ENCODE assay signal across 1 cellular context in the genomic region with DNA sequence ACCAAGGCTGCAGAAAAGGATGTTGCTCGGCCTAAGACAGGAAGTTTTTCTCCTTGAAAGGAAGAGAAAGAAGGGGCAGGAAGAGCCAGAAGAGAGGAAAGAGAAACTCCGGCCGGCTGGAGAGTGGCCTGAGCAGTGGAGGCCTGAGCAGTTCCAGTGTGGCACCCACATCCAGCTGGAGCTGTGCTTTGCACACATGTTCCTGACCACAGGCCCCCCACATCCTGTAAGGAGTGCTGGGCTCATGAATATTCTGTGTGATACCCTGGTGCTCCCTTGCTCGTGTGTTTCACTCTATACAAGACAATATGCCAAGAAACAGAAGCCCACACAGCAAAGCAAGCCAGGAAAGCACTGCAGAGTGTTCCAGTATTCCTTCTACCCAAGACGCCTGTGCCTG.
TF ChIP-seq lines count a peak whose summit lies in the region.

No MANE protein-coding gene starts in this region.

TF ChIP-seq in endothelial cell of umbilical vein, 7 proteins besides CTCF, POLR2A, EP300 and RAD21:
- no peak for TF ChIP-seq FOS (IDR thresholded peaks at IDR 0.05; ENCODE audit: borderline replicate concordance, insufficient read depth, low read length)
- no peak for TF ChIP-seq MYC (IDR thresholded peaks at IDR 0.05; ENCODE audit: low read depth, low read length)
- no peak for TF ChIP-seq GATA2 (IDR thresholded peaks at IDR 0.05; ENCODE audit: insufficient read depth, insufficient read length, low read depth, low read length)
- TF ChIP-seq, protein P1, sequence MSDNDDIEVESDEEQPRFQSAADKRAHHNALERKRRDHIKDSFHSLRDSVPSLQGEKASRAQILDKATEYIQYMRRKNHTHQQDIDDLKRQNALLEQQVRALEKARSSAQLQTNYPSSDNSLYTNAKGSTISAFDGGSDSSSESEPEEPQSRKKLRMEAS (IDR thresholded peaks at IDR 0.05; ENCODE audit: insufficient read depth, insufficient read length) = no peak
- no peak for TF ChIP-seq EZH2 (IDR thresholded peaks at IDR 0.05; ENCODE audit: borderline replicate concordance, low read depth, low read length, severe bottlenecking)
